24 cellular contexts compared by ENCODE assay signal in genomic region chr11:15613231-15613630, GRCh38.
DNase-seq lines count a peak whose midpoint lies in the region; ATAC-seq and TF ChIP-seq lines count a peak whose summit lies in the region.
"Had no signal": no experiment of that assay in that cellular context is flagged by ENCODE, and none has a peak within 500 bp of the region (broad histone marks: within the 10 kb centered on the region; RNA-seq: fewer than 3 reads in every experiment).

No MANE protein-coding gene starts in this region.

- DNase-seq in Daoy (ENCODE audit: low read depth) (peak; percentile 9), EH (ENCODE audit: low read depth) (peak; percentile 65), adipocyte (ENCODE audit: low read depth) (peak; percentile 3), fibroblast of villous mesenchyme (ENCODE audit: low read depth) (peak; percentile 59), D341Med (ENCODE audit: low spot score) (no peak), NCI-H510A (lab: John Stamatoyannopoulos, UW) (no peak), MM.1S (no peak), aorta (no peak)
- DNase-seq: Caco-2; CD8-positive, alpha-beta T cell; GDM1; GM23248; NCI-H1092; NCI-H1436; NCI-H187; NCI-H2081 treated with DMSO at 0.1 percent for 48 hours; NCI-H524 treated with DMSO at 0.1 percent for 48 hours; NCI-H774; Right ventricle myocardium superior; RPMI8226 had no signal

- no peak overlapping the region for H2AFZ ChIP-seq in MM.1S (ENCODE audit: low read length)
- H2AFZ ChIP-seq: GM23248 had no signal

- H3K9ac ChIP-seq in adipocyte (ENCODE audit: low read length), result no peak overlapping the region
- no peak overlapping the region for H3K9ac ChIP-seq in MM.1S (ENCODE audit: low read length)
- H3K9ac ChIP-seq: GM23248 had no signal

- H3K4me3 ChIP-seq in adipocyte (ENCODE audit: low read length), result no peak overlapping the region
- no peak overlapping the region for H3K4me3 ChIP-seq in fibroblast of villous mesenchyme (ENCODE audit: low read depth, low read length)
- H3K4me3 ChIP-seq in MM.1S (ENCODE audit: low read length), result no peak overlapping the region
- H3K4me3 ChIP-seq in aorta (ENCODE audit: low read length in 2 of 2), result no peak overlapping the region
- H3K4me3 ChIP-seq: GM12878, GM23248, HAP-1, SJSA1 had no signal

- H3K27me3 ChIP-seq in adipocyte (replicated peaks; ENCODE audit: control insufficient read depth, insufficient read depth, low read length) (peaks cover 13% of the 10 kb centered on the region), MM.1S (replicated peaks; ENCODE audit: insufficient read depth, low read length) (no peaks in the 10 kb centered on the region), aorta (ENCODE audit: control insufficient read depth in 1 of 2, insufficient read depth in 2 of 2, low read length in 1 of 2) (no peaks in the 10 kb centered on the region)

- no peaks in the 10 kb centered on the region for H3F3A ChIP-seq in MM.1S (ENCODE audit: insufficient read depth, low read length)

- TF ChIP-seq CTCF in fibroblast of villous mesenchyme (IDR thresholded peaks at IDR 0.05; ENCODE audit: insufficient read depth, low read depth, low read length) (no peak), MM.1S (IDR thresholded peaks at IDR 0.05; ENCODE audit: low read length) (no peak)

- H3K9me3 ChIP-seq in adipocyte (ENCODE audit: control insufficient read depth, low read length), result peaks cover 3% of the 10 kb centered on the region
- H3K9me3 ChIP-seq in MM.1S (replicated peaks; ENCODE audit: insufficient read depth, low read length), result no peaks in the 10 kb centered on the region
- H3K9me3 ChIP-seq in aorta (ENCODE audit: control insufficient read depth, low read length), result no peaks in the 10 kb centered on the region
- H3K9me3 ChIP-seq: Caco-2, HAP-1, SJSA1 had no signal

- WGBS in aorta, 2 donors, result 6 to 13% methylated on average over 1 of the region's 1 CpG

- H3K79me2 ChIP-seq in MM.1S (ENCODE audit: low read length), result no peaks in the 10 kb centered on the region

- H3K27ac ChIP-seq in MM.1S (ENCODE audit: low read length) (no peak overlapping the region), aorta (ENCODE audit: low read depth in 1 of 2, low read length in 2 of 2) (no peak overlapping the region)
- H3K27ac ChIP-seq: C4-2B, GM23248, SJSA1 had no signal

- no peak for ATAC-seq in aorta (ENCODE audit: low FRiP score)
- ATAC-seq: CD8-positive, alpha-beta T cell; GM12878 had no signal

- H4K20me1 ChIP-seq in MM.1S (ENCODE audit: insufficient read depth, low read length), result no peaks in the 10 kb centered on the region

- H3K9me2 ChIP-seq in MM.1S (replicated peaks; ENCODE audit: insufficient read depth, low read length), result no peaks in the 10 kb centered on the region

- intact Hi-C loops in aorta (cut with DNase I), result no loop called here

- no peak overlapping the region for H3K4me2 ChIP-seq in MM.1S (ENCODE audit: low read depth, low read length)

- no peaks in the 10 kb centered on the region for H3K36me3 ChIP-seq in adipocyte (ENCODE audit: control insufficient read depth, insufficient read depth, low read length, severe bottlenecking)
- H3K36me3 ChIP-seq in MM.1S (replicated peaks; ENCODE audit: insufficient read depth, low read length), result no peaks in the 10 kb centered on the region
- H3K36me3 ChIP-seq in aorta (ENCODE audit: control insufficient read depth in 1 of 2, insufficient read depth in 2 of 2, low read length in 1 of 2), result no peaks in the 10 kb centered on the region
- H3K36me3 ChIP-seq: HAP-1, SJSA1 had no signal

- H3K4me1 ChIP-seq in adipocyte (ENCODE audit: control insufficient read depth, insufficient read depth, low read length) (no peaks in the 10 kb centered on the region), MM.1S (ENCODE audit: low read length) (no peaks in the 10 kb centered on the region), aorta (ENCODE audit: control insufficient read depth in 1 of 2, insufficient read depth in 2 of 2, low read length in 2 of 2) (no peaks in the 10 kb centered on the region)
- H3K4me1 ChIP-seq: Caco-2, HAP-1 had no signal

Comparison
In these comparisons a context has a peak if more than half of its experiments do, and no peak if none do; other contexts are left out.
1. DNase-seq: peak in Daoy (single experiment), EH (single experiment), adipocyte (single experiment) and fibroblast of villous mesenchyme (single experiment); none in D341Med (single experiment), NCI-H510A (single experiment), MM.1S (single experiment) and aorta (0 of 2).